ENCODE assay signal across 11 cellular contexts in the genomic region with DNA sequence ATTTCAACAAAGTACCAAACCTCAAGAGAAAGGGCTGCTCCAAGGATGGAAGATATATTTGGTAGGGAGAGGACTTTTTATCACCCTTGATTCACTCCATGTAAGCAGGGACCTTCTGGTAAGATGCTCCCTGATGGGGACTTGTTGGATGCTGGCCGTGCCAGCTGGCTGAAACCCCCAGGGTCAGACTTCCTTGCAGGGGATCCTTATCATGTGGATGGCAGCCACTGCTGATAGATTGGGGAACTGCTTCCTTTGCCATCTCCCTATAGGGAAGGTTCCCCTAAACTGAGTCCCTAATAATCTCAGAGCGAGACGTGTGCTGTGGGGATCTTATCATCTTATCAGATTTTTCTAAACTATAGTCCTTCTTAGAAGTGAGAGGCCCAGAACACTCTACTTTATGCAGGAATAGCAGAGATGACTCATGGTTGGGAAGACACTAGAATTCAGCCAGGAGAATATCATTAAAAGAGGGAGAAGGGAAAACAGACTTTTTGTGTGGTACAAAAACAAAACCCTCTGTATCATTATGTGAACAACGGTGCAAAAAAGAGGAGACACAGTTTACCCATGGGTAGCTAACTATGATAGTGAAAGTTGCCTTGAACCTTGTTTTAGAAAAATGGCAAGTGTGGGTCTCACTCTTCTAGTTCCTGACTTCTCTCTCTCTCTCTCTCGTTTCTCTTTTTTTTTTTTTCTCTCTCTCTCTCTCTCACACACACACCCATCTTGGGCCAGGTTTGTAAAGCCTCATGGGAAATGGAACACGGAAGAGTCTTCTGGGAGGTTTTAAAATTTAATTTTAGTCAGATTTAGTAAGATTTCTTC. TPM values are rescaled to one million over a fixed set of nuclear protein-coding genes. Genes with fewer than 3 reads are reported as not detected.
DNase-seq lines count a peak whose midpoint lies in the region; ATAC-seq and TF ChIP-seq lines count a peak whose summit lies in the region.
"Had no signal": no experiment of that assay in that cellular context is flagged by ENCODE, and none has a peak within 500 bp of the region (broad histone marks: within the 10 kb centered on the region; RNA-seq: fewer than 3 reads in every experiment).

No MANE protein-coding gene starts in this region.

- H3K27ac ChIP-seq in substantia nigra (ENCODE audit: low read depth, low read length, poor library complexity, severe bottlenecking), result no peak overlapping the region
- no peak overlapping the region for H3K27ac ChIP-seq in breast epithelium
- H3K27ac ChIP-seq: right lobe of liver had no signal

- H3K4me1 Mint-ChIP-seq in activated CD4-positive, alpha-beta T cell treated with anti-CD3 and anti-CD28 coated beads, Interleukin-2, amount 10 ng/mL, durations not matched to agents 7 days and 5 days, result peaks cover 90% of the 10 kb centered on the region

- 56 to 62% methylated on average over 6 of the region's 6 CpGs for WGBS in lower leg skin, 2 donors

- H3K9me3 ChIP-seq in breast epithelium, result no peaks in the 10 kb centered on the region
- H3K9me3 ChIP-seq: right lobe of liver had no signal

- H3K36me3 Mint-ChIP-seq in activated CD4-positive, alpha-beta T cell treated with anti-CD3 and anti-CD28 coated beads, Interleukin-2, amount 10 ng/mL, durations not matched to agents 7 days and 5 days (ENCODE audit: low read depth), result peaks cover 91% of the 10 kb centered on the region

- H3K27me3 ChIP-seq in breast epithelium, result no peaks in the 10 kb centered on the region
- H3K27me3 ChIP-seq: right lobe of liver had no signal

- CTCF ChIA-PET in activated CD4-positive, alpha-beta T cell treated with anti-CD3 and anti-CD28 coated beads, Interleukin-2, amount 10 ng/mL, durations not matched to agents 7 days and 5 days (lab: Charles Lee), result interaction anchor here (0.6 kb wide), 1 partner anchor 146 kb away, joined by 3 read pairs; no protein-coding TSS in a partner anchor

- peak overlapping the region; percentile 64 for H3K4me3 Mint-ChIP-seq in activated CD4-positive, alpha-beta T cell treated with anti-CD3 and anti-CD28 coated beads, Interleukin-2, amount 10 ng/mL, durations not matched to agents 7 days and 5 days

- no peaks in the 10 kb centered on the region for H3K36me3 ChIP-seq in breast epithelium
- H3K36me3 ChIP-seq: right lobe of liver had no signal

- H3K27me3 Mint-ChIP-seq in activated CD4-positive, alpha-beta T cell treated with anti-CD3 and anti-CD28 coated beads, Interleukin-2, amount 10 ng/mL, durations not matched to agents 7 days and 5 days, result no peaks in the 10 kb centered on the region

- no peak for ATAC-seq in stimulated activated naive CD8-positive, alpha-beta T cell treated with anti-CD3 and anti-CD28 coated beads, Interleukin-15, Interleukin-2, amounts not matched to agents 100 U/mL and 50 U/mL, for 24 hours
- ATAC-seq: right lobe of liver, Right ventricle myocardium inferior had no signal

- TF ChIP-seq CTCF in cardiac fibroblast (IDR thresholded peaks at IDR 0.05; ENCODE audit: low read depth, low read length) (no peak), lower leg skin (IDR thresholded peaks at IDR 0.05) (no peak), breast epithelium (IDR thresholded peaks at IDR 0.05) (no peak)

- H3K27ac Mint-ChIP-seq in activated CD4-positive, alpha-beta T cell treated with anti-CD3 and anti-CD28 coated beads, Interleukin-2, amount 10 ng/mL, durations not matched to agents 7 days and 5 days, result peak overlapping the region; percentile 86

- H3K9me3 Mint-ChIP-seq in activated CD4-positive, alpha-beta T cell treated with anti-CD3 and anti-CD28 coated beads, Interleukin-2, amount 10 ng/mL, durations not matched to agents 7 days and 5 days, result no peaks in the 10 kb centered on the region

- H3K4me3 ChIP-seq in cardiac fibroblast (replicated peaks in 1 of 2; ENCODE audit: low read depth in 2 of 2, low read length in 2 of 2), result no peak overlapping the region
- H3K4me3 ChIP-seq in lower leg skin (ENCODE audit: low read depth, poor library complexity, severe bottlenecking), result no peak overlapping the region
- no peak overlapping the region for H3K4me3 ChIP-seq in breast epithelium
- H3K4me3 ChIP-seq: right lobe of liver had no signal

- no peaks in the 10 kb centered on the region for H3K4me1 ChIP-seq in breast epithelium
- H3K4me1 ChIP-seq: right lobe of liver had no signal

- intact Hi-C loops in lower leg skin (cut with DNase I; ENCODE audit: low total_unique reads) (no loop called here), breast epithelium (cut with DNase I; ENCODE audit: low total_unique reads) (no loop called here)

- no peak for DNase-seq in activated CD4-positive, alpha-beta T cell treated with anti-CD3 and anti-CD28 coated beads, Interleukin-2, amount 10 ng/mL, durations not matched to agents 7 days and 5 days
- no peak for DNase-seq in activated CD4-positive, alpha-beta T cell treated with anti-CD3 and anti-CD28 coated beads for 1 hour
- peak; percentile 42 for DNase-seq in RPMI7951 (ENCODE audit: low read depth)
- DNase-seq in cardiac fibroblast (ENCODE audit: low read depth in 2 of 2), result peak; percentile 11 to 20
- DNase-seq in stimulated activated naive CD8-positive, alpha-beta T cell treated with anti-CD3 and anti-CD28 coated beads, Interleukin-15, Interleukin-2, amounts not matched to agents 100 U/mL and 50 U/mL, for 24 hours, result peak; percentile 8
- DNase-seq in lower leg skin (ENCODE audit: low spot score in 2 of 2), result no peak
- no peak for DNase-seq in substantia nigra (lab: John Stamatoyannopoulos, UW)
- DNase-seq in breast epithelium (ENCODE audit: low spot score in 2 of 2), result no peak
- DNase-seq: cerebellar nuclear complex, right lobe of liver had no signal

- POLR2A ChIA-PET in activated CD4-positive, alpha-beta T cell treated with anti-CD3 and anti-CD28 coated beads, Interleukin-2, amount 10 ng/mL, durations not matched to agents 7 days and 5 days (lab: Charles Lee), result interaction anchor here (0.9 kb wide), 1 partner anchor 18 kb away, joined by 4 read pairs; no protein-coding TSS in a partner anchor

- no peak for TF ChIP-seq POLR2A in lower leg skin (IDR thresholded peaks at IDR 0.05)
- no peak for TF ChIP-seq POLR2A in breast epithelium (IDR thresholded peaks at IDR 0.05)

RNA-seq across cellular contexts. Expression of a gene that starts 16.1 kb away (rescaled TPM):
- 100 to 1,000 TPM; 134 to 137 TPM for total RNA-seq in activated CD4-positive, alpha-beta T cell treated with anti-CD3 and anti-CD28 coated beads, Interleukin-2, amount 10 ng/mL, durations not matched to agents 7 days and 5 days
- not detected in 2 replicates for total RNA-seq in RPMI7951 (2014; rRNA removed; shearing (Covaris generic))
- total RNA-seq in lower leg skin (1 to 10 TPM in 3 of 4 donors, not detected in 1; 1.5 to 3.4 (median 2.2) TPM), breast epithelium (10 to 100 TPM in 1 of 3 donors, 1 to 10 TPM in 2; 5.0 to 16.4 (median 9.7) TPM)

Comparison
In these comparisons a context has a peak if more than half of its experiments do, and no peak if none do; other contexts are left out.
1. DNase-seq: peak in RPMI7951 (single experiment), cardiac fibroblast (2 of 2) and stimulated activated naive CD8-positive, alpha-beta T cell treated with anti-CD3 and anti-CD28 coated beads, Interleukin-15, Interleukin-2, amounts not matched to agents 100 U/mL and 50 U/mL, for 24 hours (single experiment); none in activated CD4-positive, alpha-beta T cell treated with anti-CD3 and anti-CD28 coated beads, Interleukin-2, amount 10 ng/mL, durations not matched to agents 7 days and 5 days (single experiment), activated CD4-positive, alpha-beta T cell treated with anti-CD3 and anti-CD28 coated beads for 1 hour (single experiment), lower leg skin (0 of 2), substantia nigra (0 of 49) and breast epithelium (0 of 2).
2. RNA of a gene that starts 16.1 kb away (total RNA-seq): 134 to 137 TPM in activated CD4-positive, alpha-beta T cell treated with anti-CD3 and anti-CD28 coated beads, Interleukin-2, amount 10 ng/mL, durations not matched to agents 7 days and 5 days; 5.0 to 16.4 TPM in breast epithelium, 1.5 to 3.4 TPM in lower leg skin and not detected in RPMI7951; every median in the first group is over 4 times any median in the second.